ENCODE assay signal across 15 cellular contexts in the genomic region with DNA sequence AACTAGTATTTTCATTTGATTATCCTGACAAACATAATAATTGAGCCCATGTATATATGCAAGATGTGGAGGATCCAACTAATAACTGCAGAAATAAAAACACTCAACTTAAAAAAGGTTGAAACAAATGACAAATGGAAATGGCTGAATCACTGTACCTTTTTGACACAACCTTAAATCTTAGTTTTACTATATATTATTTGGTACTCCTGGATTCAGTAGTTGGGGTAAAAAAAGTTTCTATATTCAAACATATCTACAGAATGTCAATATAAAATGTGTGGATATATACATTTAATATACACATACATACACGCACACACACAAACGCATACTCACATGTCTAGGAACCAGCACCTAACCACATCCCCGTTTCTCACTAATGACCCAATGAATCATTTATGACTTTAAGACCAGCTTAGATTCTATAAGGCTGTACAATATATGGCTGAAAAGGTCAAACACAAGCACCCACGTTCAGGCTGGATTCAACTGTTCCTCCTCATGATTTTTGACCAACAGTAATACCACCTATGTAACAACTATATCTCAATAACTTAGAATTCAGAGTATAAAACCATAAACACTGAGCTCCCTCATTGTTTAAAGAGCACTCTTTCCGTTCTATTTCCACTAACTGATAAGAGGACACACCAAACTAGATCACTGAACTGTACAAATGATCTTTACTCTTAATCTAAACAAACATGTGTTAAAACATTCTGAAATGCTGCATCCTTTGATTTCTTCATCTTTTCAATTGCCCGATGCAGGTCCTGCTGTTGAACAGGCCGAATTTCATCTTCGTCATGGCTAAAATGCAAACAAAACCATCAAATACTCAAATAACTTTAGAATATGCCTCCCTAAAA.
"Had no signal": no experiment of that assay in that cellular context is flagged by ENCODE, and none has a peak within 500 bp of the region (broad histone marks: within the 10 kb centered on the region; RNA-seq: fewer than 3 reads in every experiment).

No MANE protein-coding gene starts in this region.

- H3K4me1 Mint-ChIP-seq: nephron progenitor cell had no signal

- H3K9me3 Mint-ChIP-seq: activated CD4-positive, alpha-beta T cell treated with anti-CD3 and anti-CD28 coated beads, Interleukin-2, amount 10 ng/mL, durations not matched to agents 24 days and 14 days; nephron progenitor cell had no signal

- DNase-seq: activated CD4-positive, alpha-beta T cell treated with anti-CD3 and anti-CD28 coated beads, Interleukin-2, amount 10 ng/mL, durations not matched to agents 24 days and 14 days; activated naive CD4-positive, alpha-beta T cell treated with Interleukin-2 at 50 U/mL for 16 hours; amygdala; brain microvascular endothelial cell; effector memory CD4-positive, alpha-beta T cell; gastrocnemius medialis; heart right ventricle; left ventricle myocardium inferior; mesenchymal stem cell; nephron progenitor cell; psoas muscle; sigmoid colon; T-helper 9 cell; thyroid gland; uterus had no signal

- H3K27ac Mint-ChIP-seq: activated CD4-positive, alpha-beta T cell treated with anti-CD3 and anti-CD28 coated beads, Interleukin-2, amount 10 ng/mL, durations not matched to agents 24 days and 14 days; nephron progenitor cell had no signal

- H3K27me3 Mint-ChIP-seq: activated CD4-positive, alpha-beta T cell treated with anti-CD3 and anti-CD28 coated beads, Interleukin-2, amount 10 ng/mL, durations not matched to agents 24 days and 14 days had no signal

- ATAC-seq: gastrocnemius medialis, heart right ventricle, psoas muscle had no signal

- H3K4me3 Mint-ChIP-seq: activated CD4-positive, alpha-beta T cell treated with anti-CD3 and anti-CD28 coated beads, Interleukin-2, amount 10 ng/mL, durations not matched to agents 24 days and 14 days; nephron progenitor cell had no signal
